In genomic region chr6:140758169-140758877, GRCh38 we compare ENCODE assay signal across 20 cellular contexts.
DNase-seq lines count a peak whose midpoint lies in the region; ATAC-seq and TF ChIP-seq lines count a peak whose summit lies in the region.
"Had no signal": no experiment of that assay in that cellular context is flagged by ENCODE, and none has a peak within 500 bp of the region (broad histone marks: within the 10 kb centered on the region; RNA-seq: fewer than 3 reads in every experiment).

No MANE protein-coding gene starts in this region.

- ATAC-seq in GM19351 (IDR thresholded peaks at IDR 0.05; ENCODE audit: unreplicated experiment) (peak; percentile 60), GM21381 (IDR thresholded peaks at IDR 0.05; ENCODE audit: unreplicated experiment) (no peak)
- ATAC-seq: A549 had no signal

- TF ChIP-seq CTCF in KMS-11 (conservative IDR thresholded peaks at IDR 0.05; ENCODE audit: low read depth, low read length) = no peak
- no peak for TF ChIP-seq CTCF in OCI-LY1 (IDR thresholded peaks at IDR 0.05; ENCODE audit: low read length)
- no peak for TF ChIP-seq CTCF in choroid plexus epithelial cell (conservative IDR thresholded peaks at IDR 0.05; ENCODE audit: low read depth, low read length)
- no peak for TF ChIP-seq CTCF in chondrocyte (IDR thresholded peaks at IDR 0.05)

- H2AFZ ChIP-seq in KMS-11 (ENCODE audit: low read depth) (no peak overlapping the region), OCI-LY1 (ENCODE audit: low read length) (peak overlapping the region; percentile 40)

- peaks cover 2% of the 10 kb centered on the region for H3K36me3 Mint-ChIP-seq in chondrocyte (ENCODE audit: low read depth)
- H3K36me3 Mint-ChIP-seq: CD14-positive monocyte had no signal

- DNase-seq in choroid plexus epithelial cell (ENCODE audit: low read depth) (peak; percentile 45), HAP-1 (ENCODE audit: low spot score in 2 of 2) (no peak), chondrocyte (ENCODE audit: low spot score) (no peak)
- DNase-seq: DMS53, EL, GF-D8, H7, NCI-H1417, NCI-H187, NCI-H446 treated with DMSO at 0.1 percent for 48 hours, NCI-H526 treated with DMSO at 0.1 percent for 48 hours, SIG-M5, T-helper 1 cell had no signal

- H3K9me2 ChIP-seq in OCI-LY1 (ENCODE audit: low read depth, low read length) = no peaks in the 10 kb centered on the region

- H3K4me1 ChIP-seq in KMS-11 (ENCODE audit: low read depth, poor library complexity, severe bottlenecking) (peaks cover 10% of the 10 kb centered on the region), OCI-LY1 (ENCODE audit: insufficient read depth, low read length, severe bottlenecking) (no peaks in the 10 kb centered on the region), HAP-1 (peaks cover 3% of the 10 kb centered on the region; the same call in 1 of the 2 replicates)
- H3K4me1 ChIP-seq: A549 had no signal

- H3K36me3 ChIP-seq in KMS-11 (ENCODE audit: insufficient read depth) (no peaks in the 10 kb centered on the region), OCI-LY1 (ENCODE audit: insufficient read depth, low read length) (no peaks in the 10 kb centered on the region), HAP-1 (replicated peaks) (no peaks in the 10 kb centered on the region)

- in situ Hi-C loops in HAP-1 (cut with MboI; ENCODE audit: low sequenced_read_pairs) = no loop called here

- no peaks in the 10 kb centered on the region for H3K27me3 Mint-ChIP-seq in chondrocyte (ENCODE audit: low read depth)
- H3K27me3 Mint-ChIP-seq: B cell had no signal

- no peaks in the 10 kb centered on the region for H3K9me3 ChIP-seq in OCI-LY1 (ENCODE audit: low read length)
- no peaks in the 10 kb centered on the region for H3K9me3 ChIP-seq in HAP-1
- H3K9me3 ChIP-seq: A549 had no signal

- peak overlapping the region; percentile 39; the same call in 1 of the 2 replicates for H3K4me2 ChIP-seq in KMS-11
- H3K4me2 ChIP-seq in OCI-LY1 (ENCODE audit: low read length) = no peak overlapping the region
- H3K4me2 ChIP-seq: A549 had no signal

- no peaks in the 10 kb centered on the region for H3F3A ChIP-seq in OCI-LY1 (ENCODE audit: insufficient read depth, low read length)

- H3K27ac ChIP-seq in KMS-11 = no peak overlapping the region
- no peak overlapping the region for H3K27ac ChIP-seq in OCI-LY1 (ENCODE audit: low read depth, low read length, poor library complexity, severe bottlenecking)
- H3K27ac ChIP-seq: A549 had no signal

- H3K4me3 ChIP-seq in KMS-11 (IDR thresholded peaks at IDR 0.05; ENCODE audit: insufficient read depth, low read depth, low read length) = no peak overlapping the region
- H3K4me3 ChIP-seq in OCI-LY1 (ENCODE audit: low read depth, low read length, poor library complexity, severe bottlenecking) = no peak overlapping the region
- no peak overlapping the region for H3K4me3 ChIP-seq in choroid plexus epithelial cell (ENCODE audit: low read depth, low read length)
- no peak overlapping the region for H3K4me3 ChIP-seq in HAP-1
- H3K4me3 ChIP-seq: A549 had no signal

- H3K27ac Mint-ChIP-seq in chondrocyte (ENCODE audit: unreplicated experiment) = no peak overlapping the region
- H3K27ac Mint-ChIP-seq: B cell, CD14-positive monocyte had no signal

- H3K9ac ChIP-seq in KMS-11 = no peak overlapping the region
- no peak overlapping the region for H3K9ac ChIP-seq in OCI-LY1 (ENCODE audit: low read length)

- H3K4me3 Mint-ChIP-seq in chondrocyte (ENCODE audit: unreplicated experiment) = no peak overlapping the region
- H3K4me3 Mint-ChIP-seq: B cell, CD14-positive monocyte had no signal

- H3K27me3 ChIP-seq in KMS-11 (ENCODE audit: insufficient read depth, low read depth) = no peaks in the 10 kb centered on the region
- no peaks in the 10 kb centered on the region for H3K27me3 ChIP-seq in OCI-LY1 (ENCODE audit: insufficient read depth, low read length)
- H3K27me3 ChIP-seq in HAP-1 (ENCODE audit: low read depth) = no peaks in the 10 kb centered on the region

- H4K20me1 ChIP-seq in KMS-11 (ENCODE audit: insufficient read depth) (no peaks in the 10 kb centered on the region), OCI-LY1 (ENCODE audit: insufficient read depth, low read length) (no peaks in the 10 kb centered on the region)

- peaks cover 3% of the 10 kb centered on the region for H3K9me3 Mint-ChIP-seq in chondrocyte (ENCODE audit: low read depth)

- H3K79me2 ChIP-seq in KMS-11 (ENCODE audit: insufficient read depth, low read depth) (no peaks in the 10 kb centered on the region), OCI-LY1 (ENCODE audit: insufficient read depth, low read length) (no peaks in the 10 kb centered on the region)

- no peaks in the 10 kb centered on the region for H3K4me1 Mint-ChIP-seq in chondrocyte (ENCODE audit: low read depth)
- H3K4me1 Mint-ChIP-seq: B cell, CD14-positive monocyte had no signal
